ENCODE assay signal across 11 cellular contexts in genomic region chr1:203075249-203076030, GRCh38. TPM values are rescaled to one million over a fixed set of nuclear protein-coding genes. Genes with fewer than 3 reads are reported as not detected.
DNase-seq lines count a peak whose midpoint lies in the region; ATAC-seq, FAIRE-seq and TF ChIP-seq lines count a peak whose summit lies in the region.
"Had no signal": no experiment of that assay in that cellular context is flagged by ENCODE, and none has a peak within 500 bp of the region (broad histone marks: within the 10 kb centered on the region; RNA-seq: fewer than 3 reads in every experiment).

No MANE protein-coding gene starts in this region.

- intact Hi-C loops in sigmoid colon (cut with DNase I) = no loop called here

- H3K4me1 ChIP-seq in iPS-15b (ENCODE audit: control insufficient read depth, insufficient read depth, low read length) = no peaks in the 10 kb centered on the region
- peaks cover 0 to 10% (median 8%) of the 10 kb centered on the region in 4 donors for H3K4me1 ChIP-seq in sigmoid colon

- no peak overlapping the region for H3K27ac Mint-ChIP-seq in activated naive CD8-positive, alpha-beta T cell

- H3K4me3 ChIP-seq in H7 (ENCODE audit: insufficient read depth, low read depth, low read length) (peak overlapping the region; percentile 40), iPS-15b (ENCODE audit: low read depth, low read length) (peak overlapping the region; percentile 56), sigmoid colon (peak overlapping the region in 3 of 4 donors; percentile 14 to 42 (median 40))

- H3K4me1 Mint-ChIP-seq in activated naive CD8-positive, alpha-beta T cell (ENCODE audit: low read depth) = peaks cover 6% of the 10 kb centered on the region

- H3K9me3 ChIP-seq in iPS-15b (ENCODE audit: control insufficient read depth, insufficient read depth, low read length) (no peaks in the 10 kb centered on the region), sigmoid colon (no peaks in the 10 kb centered on the region)

- no peak for TF ChIP-seq POLR2A in sigmoid colon (IDR thresholded peaks at IDR 0.05)

- H3K36me3 Mint-ChIP-seq in activated naive CD8-positive, alpha-beta T cell = peaks cover 2% of the 10 kb centered on the region

- no peak for TF ChIP-seq EP300 in sigmoid colon (IDR thresholded peaks at IDR 0.05)

- no peak for ATAC-seq in HG02798 (IDR thresholded peaks at IDR 0.05; ENCODE audit: poor library complexity, unreplicated experiment)
- no peak for ATAC-seq in HG02678 (IDR thresholded peaks at IDR 0.05; ENCODE audit: unreplicated experiment)

- no peak for FAIRE-seq in GM19239 (lab: Jason Lieb, UNC)
- FAIRE-seq: keratinocyte had no signal

- H3K27me3 ChIP-seq in H7 (ENCODE audit: control insufficient read depth, insufficient read depth, low read length) (peaks cover 47% of the 10 kb centered on the region), iPS-15b (ENCODE audit: control insufficient read depth, insufficient read depth, low read length) (peaks cover 62% of the 10 kb centered on the region), sigmoid colon (peaks cover 3 to 16% (median 5%) of the 10 kb centered on the region in 3 donors)

- no peak overlapping the region for H3K27ac ChIP-seq in sigmoid colon

- peak overlapping the region; percentile 38 for H3K4me3 Mint-ChIP-seq in activated naive CD8-positive, alpha-beta T cell

- peak; percentile 87 for DNase-seq in H7
- DNase-seq in sigmoid colon = peak; percentile 34
- no peak for DNase-seq in AG08395 (ENCODE audit: low spot score)
- DNase-seq in GM19239 (ENCODE audit: insufficient read length, low spot score) = no peak

- no peaks in the 10 kb centered on the region for H3K36me3 ChIP-seq in H7 (replicated peaks; ENCODE audit: control insufficient read depth, insufficient read depth, low read length)
- no peaks in the 10 kb centered on the region for H3K36me3 ChIP-seq in iPS-15b (ENCODE audit: control insufficient read depth, insufficient read depth, low read length)
- no peaks in the 10 kb centered on the region for H3K36me3 ChIP-seq in sigmoid colon

- 12% methylated on average over 56 of the region's 56 CpGs for WGBS in sigmoid colon, 2 donors

- TF ChIP-seq CTCF in sigmoid colon (IDR thresholded peaks at IDR 0.05) = no peak

- H3K9ac ChIP-seq in iPS-15b (ENCODE audit: low read depth, low read length) = no peak overlapping the region

- H3K27me3 Mint-ChIP-seq in activated naive CD8-positive, alpha-beta T cell = peaks cover 32% of the 10 kb centered on the region

- no peaks in the 10 kb centered on the region for H3K9me3 Mint-ChIP-seq in activated naive CD8-positive, alpha-beta T cell (ENCODE audit: low read depth)

RNA-seq across cellular contexts. Expression of gene MYOG, which starts 10.4 kb away (rescaled TPM):
- total RNA-seq in H7 (2014; rRNA removed; shearing (Covaris generic)) = not detected in 2 replicates
- total RNA-seq in sigmoid colon = not detected
- not detected for polyA plus RNA-seq in sigmoid colon
- total RNA-seq: dermis microvascular lymphatic vessel endothelial cell, NCI-H460 had no signal
- polyA plus RNA-seq: keratinocyte had no signal

RNA-seq across cellular contexts. Expression of gene PPFIA4, which starts 49.1 kb away (rescaled TPM):
- total RNA-seq in H7 (2014; rRNA removed; shearing (Covaris generic)) = 3.1 and 7.4 TPM in 2 replicates
- 10 to 100 TPM in 1 of 4 donors, 1 to 10 TPM in 3; 1.1 to 15.0 (median 2.8) TPM for total RNA-seq in sigmoid colon
- polyA plus RNA-seq in sigmoid colon = under 1 TPM in 1 of 3 donors, not detected in 2; 0.52 TPM

RNA-seq across cellular contexts. Expression of gene ADORA1, which starts 52.1 kb away (rescaled TPM):
- total RNA-seq in H7 (2014; rRNA removed; shearing (Covaris generic)) = 3.5 and 5.7 TPM in 2 replicates
- total RNA-seq in sigmoid colon = 1 to 10 TPM in 1 of 4 donors, under 1 TPM in 1, not detected in 2; 0.33 to 1.1 TPM
- polyA plus RNA-seq in sigmoid colon = 1 to 10 TPM in 1 of 3 donors, under 1 TPM in 1, not detected in 1; 0.92 to 1.3 TPM
- total RNA-seq: dermis microvascular lymphatic vessel endothelial cell had no signal

Comparison
In these comparisons a context has a peak if more than half of its experiments do, and no peak if none do; other contexts are left out.
1. DNase-seq: peak in H7 (single experiment) and sigmoid colon (single experiment); none in AG08395 (single experiment) and GM19239 (single experiment).
2. Peak in every context shown above with its lines, with median percentiles within 50 percentile points of each other: H3K4me3 ChIP-seq.